ENCODE assay signal across 24 cellular contexts in genomic region chr2:136422512-136422911, GRCh38.
DNase-seq lines count a peak whose midpoint lies in the region; ATAC-seq and TF ChIP-seq lines count a peak whose summit lies in the region.
"Had no signal": no experiment of that assay in that cellular context is flagged by ENCODE, and none has a peak within 500 bp of the region (broad histone marks: within the 10 kb centered on the region; RNA-seq: fewer than 3 reads in every experiment).

No MANE protein-coding gene starts in this region.

- H3K27me3 Mint-ChIP-seq in activated CD4-positive, alpha-beta T cell treated with anti-CD3 and anti-CD28 coated beads, Interleukin-2, amount 10 ng/mL, durations not matched to agents 7 days and 5 days = peaks cover 59% of the 10 kb centered on the region
- H3K27me3 Mint-ChIP-seq in brain = peaks cover 42% of the 10 kb centered on the region
- peaks cover 41 to 58% of the 10 kb centered on the region in 2 donors for H3K27me3 Mint-ChIP-seq in natural killer cell treated with Interleukin-12 subunit alpha and Interleukin-12 subunit beta and Interleukin-15 and Interleukin-18, amount 100 ng/mL, for 72 hours
- H3K27me3 Mint-ChIP-seq in activated CD4-positive, alpha-beta memory T cell treated with anti-CD3 and anti-CD28 coated beads, Interleukin-2, amount 10 ng/mL, durations not matched to agents 7 days and 5 days = peaks cover 66% of the 10 kb centered on the region

- H3K4me1 Mint-ChIP-seq in activated CD4-positive, alpha-beta T cell treated with anti-CD3 and anti-CD28 coated beads, Interleukin-2, amount 10 ng/mL, durations not matched to agents 7 days and 5 days = peaks cover 25% of the 10 kb centered on the region
- peaks cover 10% of the 10 kb centered on the region for H3K4me1 Mint-ChIP-seq in brain
- H3K4me1 Mint-ChIP-seq in natural killer cell treated with Interleukin-12 subunit alpha and Interleukin-12 subunit beta and Interleukin-15 and Interleukin-18, amount 100 ng/mL, for 72 hours (ENCODE audit: low read depth in 2 of 2) = peaks cover 12 to 16% of the 10 kb centered on the region in 2 donors
- peaks cover 22% of the 10 kb centered on the region for H3K4me1 Mint-ChIP-seq in activated CD4-positive, alpha-beta memory T cell treated with anti-CD3 and anti-CD28 coated beads, Interleukin-2, amount 10 ng/mL, durations not matched to agents 7 days and 5 days

- peak overlapping the region; percentile 14 for H3K4me3 Mint-ChIP-seq in activated CD4-positive, alpha-beta T cell treated with anti-CD3 and anti-CD28 coated beads, Interleukin-2, amount 10 ng/mL, durations not matched to agents 7 days and 5 days
- peak overlapping the region in 3 of 5 experiments; percentile 7 to 84 (median 45) for H3K4me3 Mint-ChIP-seq in brain
- peak overlapping the region; percentile 47 for H3K4me3 Mint-ChIP-seq in natural killer cell treated with Interleukin-12 subunit alpha and Interleukin-12 subunit beta and Interleukin-15 and Interleukin-18, amount 100 ng/mL, for 72 hours
- no peak overlapping the region for H3K4me3 Mint-ChIP-seq in activated CD4-positive, alpha-beta memory T cell treated with anti-CD3 and anti-CD28 coated beads, Interleukin-2, amount 10 ng/mL, durations not matched to agents 7 days and 5 days
- H3K4me3 Mint-ChIP-seq: neural progenitor cell, T-helper 17 cell had no signal

- peak overlapping the region; percentile 96; the same call in 1 of the 2 replicates for H2AFZ ChIP-seq in OCI-LY7 (ENCODE audit: low read length)

- TF ChIP-seq CTCF in OCI-LY7 (conservative IDR thresholded peaks at IDR 0.05; ENCODE audit: low read length) (no peak), brain (conservative IDR thresholded peaks at IDR 0.05) (no peak), dorsolateral prefrontal cortex (IDR thresholded peaks at IDR 0.05 in 54 of 56, conservative IDR thresholded peaks at IDR 0.05 in 2 of 56; ENCODE audit: low read depth in 1 of 56, partially characterized antibody in 56 of 56) (no peak)

- DNase-seq in activated CD4-positive, alpha-beta T cell treated with anti-CD3 and anti-CD28 coated beads, Interleukin-2, amount 10 ng/mL, durations not matched to agents 7 days and 5 days = no peak
- no peak for DNase-seq in activated CD4-positive, alpha-beta T cell treated with anti-CD3 and anti-CD28 coated beads, Interleukin-2, amount 50 U/mL, for 4 hours
- DNase-seq in OCI-LY7 (ENCODE audit: low spot score) (no peak), dorsolateral prefrontal cortex (no peak)
- DNase-seq in natural killer cell treated with Interleukin-12 subunit alpha and Interleukin-12 subunit beta and Interleukin-15 and Interleukin-18, amount 100 ng/mL, for 72 hours (ENCODE audit: low spot score) = no peak
- DNase-seq in activated CD4-positive, alpha-beta memory T cell treated with anti-CD3 and anti-CD28 coated beads, Interleukin-2, amount 10 ng/mL, durations not matched to agents 7 days and 5 days = no peak
- DNase-seq: activated CD8-positive, alpha-beta memory T cell treated with anti-CD3 and anti-CD28 coated beads for 24 hours; activated T-cell treated with anti-CD3 and anti-CD28 coated beads, Interleukin-2, amount 50 U/mL, for 4 hours; adrenal gland; GM23248; heart right ventricle; Karpas-422; midbrain; NCI-H187; Peyer's patch; T-helper 17 cell had no signal

- intact Hi-C loops in OCI-LY7 (cut with micrococcal nuclease; ENCODE audit: unreplicated experiment) (loop anchor here (2.0 kb wide), 1 partner anchor 1416 kb away; no protein-coding TSS in a partner anchor), dorsolateral prefrontal cortex (cut with DNase I) (loop anchor here (5.0 kb wide), 1 partner anchor 1415 kb away; no protein-coding TSS in a partner anchor)

- no peaks in the 10 kb centered on the region for H3K79me2 ChIP-seq in OCI-LY7 (ENCODE audit: insufficient read depth, low read depth, low read length)

- no peaks in the 10 kb centered on the region for H3K9me3 Mint-ChIP-seq in activated CD4-positive, alpha-beta T cell treated with anti-CD3 and anti-CD28 coated beads, Interleukin-2, amount 10 ng/mL, durations not matched to agents 7 days and 5 days
- H3K9me3 Mint-ChIP-seq in brain = peaks cover 0 to 3% (median 0%) of the 10 kb centered on the region in 5 experiments
- no peaks in the 10 kb centered on the region for H3K9me3 Mint-ChIP-seq in natural killer cell treated with Interleukin-12 subunit alpha and Interleukin-12 subunit beta and Interleukin-15 and Interleukin-18, amount 100 ng/mL, for 72 hours
- no peaks in the 10 kb centered on the region for H3K9me3 Mint-ChIP-seq in activated CD4-positive, alpha-beta memory T cell treated with anti-CD3 and anti-CD28 coated beads, Interleukin-2, amount 10 ng/mL, durations not matched to agents 7 days and 5 days
- H3K9me3 Mint-ChIP-seq: activated T-cell treated with anti-CD3 and anti-CD28 coated beads, Interleukin-2, amount 50 U/mL, for 4 hours; neural progenitor cell had no signal

- H3K36me3 Mint-ChIP-seq in activated CD4-positive, alpha-beta T cell treated with anti-CD3 and anti-CD28 coated beads, Interleukin-2, amount 10 ng/mL, durations not matched to agents 7 days and 5 days (ENCODE audit: low read depth) = no peaks in the 10 kb centered on the region
- no peaks in the 10 kb centered on the region for H3K36me3 Mint-ChIP-seq in brain
- no peaks in the 10 kb centered on the region for H3K36me3 Mint-ChIP-seq in natural killer cell treated with Interleukin-12 subunit alpha and Interleukin-12 subunit beta and Interleukin-15 and Interleukin-18, amount 100 ng/mL, for 72 hours
- H3K36me3 Mint-ChIP-seq in activated CD4-positive, alpha-beta memory T cell treated with anti-CD3 and anti-CD28 coated beads, Interleukin-2, amount 10 ng/mL, durations not matched to agents 7 days and 5 days (ENCODE audit: low read depth) = no peaks in the 10 kb centered on the region
- H3K36me3 Mint-ChIP-seq: neural progenitor cell had no signal

- H3K27ac ChIP-seq in OCI-LY7 (ENCODE audit: low read depth, low read length, poor library complexity, severe bottlenecking) (no peak overlapping the region), dorsolateral prefrontal cortex (no peak overlapping the region)
- H3K27ac ChIP-seq: adrenal gland; BLaER1 treated with 17β-estradiol and CSF1 and Interleukin-3, amounts not matched to agents 10 nM and 100 nM; breast epithelium; coronary artery; GM23248; heart right ventricle; neural progenitor cell; Peyer's patch; SJCRH30 had no signal

- no peak overlapping the region for H3K27ac Mint-ChIP-seq in activated CD4-positive, alpha-beta T cell treated with anti-CD3 and anti-CD28 coated beads, Interleukin-2, amount 10 ng/mL, durations not matched to agents 7 days and 5 days
- no peak overlapping the region for H3K27ac Mint-ChIP-seq in brain
- H3K27ac Mint-ChIP-seq in natural killer cell treated with Interleukin-12 subunit alpha and Interleukin-12 subunit beta and Interleukin-15 and Interleukin-18, amount 100 ng/mL, for 72 hours = peak overlapping the region; percentile 6 to 56
- H3K27ac Mint-ChIP-seq in activated CD4-positive, alpha-beta memory T cell treated with anti-CD3 and anti-CD28 coated beads, Interleukin-2, amount 10 ng/mL, durations not matched to agents 7 days and 5 days = no peak overlapping the region
- H3K27ac Mint-ChIP-seq: neural progenitor cell, progenitor cell of endocrine pancreas had no signal

- H3K9me3 ChIP-seq in OCI-LY7 (ENCODE audit: low read length) = no peaks in the 10 kb centered on the region
- H3K9me3 ChIP-seq: adrenal gland; BLaER1 treated with 17β-estradiol and CSF1 and Interleukin-3, amounts not matched to agents 10 nM and 100 nM; breast epithelium; heart right ventricle; Peyer's patch; SJCRH30 had no signal

- no peaks in the 10 kb centered on the region for H4K20me1 ChIP-seq in OCI-LY7 (ENCODE audit: insufficient read depth, low read length)
- H4K20me1 ChIP-seq: BLaER1 treated with 17β-estradiol and CSF1 and Interleukin-3, amounts not matched to agents 10 nM and 100 nM had no signal

- CTCF ChIA-PET in activated CD4-positive, alpha-beta T cell treated with anti-CD3 and anti-CD28 coated beads, Interleukin-2, amount 10 ng/mL, durations not matched to agents 7 days and 5 days (lab: Charles Lee) = interaction anchor here (0.6 kb wide), 1 partner anchor 156 kb away, joined by 3 read pairs; no protein-coding TSS in a partner anchor
- CTCF ChIA-PET in OCI-LY7 (lab: Charles Lee; ENCODE audit: unreplicated experiment) = interaction anchor here (1.1 kb wide), 1 partner anchor 38 kb away, joined by 3 read pairs; no protein-coding TSS in a partner anchor
- CTCF ChIA-PET in activated CD4-positive, alpha-beta memory T cell treated with anti-CD3 and anti-CD28 coated beads, Interleukin-2, amount 10 ng/mL, durations not matched to agents 7 days and 5 days (lab: Charles Lee) = interaction anchor here (0.6 to 2.1 kb wide), 6 partner anchors 12 to 1416 kb away, joined by 3 to 9 read pairs (median 4); no protein-coding TSS in a partner anchor

- peaks cover 0 to 50% (median 4%) of the 10 kb centered on the region in 45 donors for H3K27me3 ChIP-seq in dorsolateral prefrontal cortex
- H3K27me3 ChIP-seq: Peyer's patch, SJCRH30 had no signal

- no peaks in the 10 kb centered on the region for H3K36me3 ChIP-seq in OCI-LY7 (ENCODE audit: insufficient read depth, low read length)
- H3K36me3 ChIP-seq: adrenal gland; BLaER1 treated with 17β-estradiol and CSF1 and Interleukin-3, amounts not matched to agents 10 nM and 100 nM; breast epithelium; heart right ventricle; neural progenitor cell; Peyer's patch; SJCRH30 had no signal

- H3K4me2 ChIP-seq in OCI-LY7 (ENCODE audit: low read length) = peak overlapping the region; percentile 83

- H3K4me3 ChIP-seq in OCI-LY7 (ENCODE audit: low read depth, low read length, poor library complexity, severe bottlenecking) (no peak overlapping the region), dorsolateral prefrontal cortex (no peak overlapping the region)
- H3K4me3 ChIP-seq: GM23248, Peyer's patch had no signal

- peaks cover 42% of the 10 kb centered on the region for H3K4me1 ChIP-seq in OCI-LY7 (ENCODE audit: insufficient read depth, low read length, poor library complexity, severe bottlenecking)
- H3K4me1 ChIP-seq: breast epithelium, neural progenitor cell had no signal

- no peaks in the 10 kb centered on the region for H3K9me2 ChIP-seq in OCI-LY7 (ENCODE audit: insufficient read depth, low read length)

- no TSS peak for BruUV-seq in OCI-LY7 (replicated peaks; lab: Mats Ljungman, UMichigan)

- POLR2A ChIA-PET in activated CD4-positive, alpha-beta T cell treated with anti-CD3 and anti-CD28 coated beads, Interleukin-2, amount 10 ng/mL, durations not matched to agents 7 days and 5 days (lab: Charles Lee) = interaction anchor here (0.7 kb wide), 1 partner anchor 40 kb away, joined by 3 read pairs; no protein-coding TSS in a partner anchor
- POLR2A ChIA-PET in OCI-LY7 (lab: Charles Lee) = interaction anchor here (0.7 to 2.1 kb wide), 5 partner anchors 12 to 359 kb away, joined by 3 to 7 read pairs (median 4); no protein-coding TSS in a partner anchor
- POLR2A ChIA-PET in activated CD4-positive, alpha-beta memory T cell treated with anti-CD3 and anti-CD28 coated beads, Interleukin-2, amount 10 ng/mL, durations not matched to agents 7 days and 5 days (lab: Charles Lee) = no interaction called here

- peak in 1 of 2 donors; percentile 25 for ATAC-seq in natural killer cell treated with Interleukin-12 subunit alpha and Interleukin-12 subunit beta and Interleukin-15 and Interleukin-18, amount 100 ng/mL, for 72 hours
- ATAC-seq in HG03280 (IDR thresholded peaks at IDR 0.05; ENCODE audit: unreplicated experiment) = no peak
- ATAC-seq: heart right ventricle, T-helper 17 cell had no signal

Comparison
In these comparisons a context has a peak if more than half of its experiments do, and no peak if none do; other contexts are left out.
1. H3K27ac Mint-ChIP-seq: peak in natural killer cell treated with Interleukin-12 subunit alpha and Interleukin-12 subunit beta and Interleukin-15 and Interleukin-18, amount 100 ng/mL, for 72 hours (2 of 2); none in activated CD4-positive, alpha-beta T cell treated with anti-CD3 and anti-CD28 coated beads, Interleukin-2, amount 10 ng/mL, durations not matched to agents 7 days and 5 days (single experiment), brain (0 of 5) and activated CD4-positive, alpha-beta memory T cell treated with anti-CD3 and anti-CD28 coated beads, Interleukin-2, amount 10 ng/mL, durations not matched to agents 7 days and 5 days (single experiment).